Comparison of ENCODE assay signal across 8 cellular contexts in the genomic region with DNA sequence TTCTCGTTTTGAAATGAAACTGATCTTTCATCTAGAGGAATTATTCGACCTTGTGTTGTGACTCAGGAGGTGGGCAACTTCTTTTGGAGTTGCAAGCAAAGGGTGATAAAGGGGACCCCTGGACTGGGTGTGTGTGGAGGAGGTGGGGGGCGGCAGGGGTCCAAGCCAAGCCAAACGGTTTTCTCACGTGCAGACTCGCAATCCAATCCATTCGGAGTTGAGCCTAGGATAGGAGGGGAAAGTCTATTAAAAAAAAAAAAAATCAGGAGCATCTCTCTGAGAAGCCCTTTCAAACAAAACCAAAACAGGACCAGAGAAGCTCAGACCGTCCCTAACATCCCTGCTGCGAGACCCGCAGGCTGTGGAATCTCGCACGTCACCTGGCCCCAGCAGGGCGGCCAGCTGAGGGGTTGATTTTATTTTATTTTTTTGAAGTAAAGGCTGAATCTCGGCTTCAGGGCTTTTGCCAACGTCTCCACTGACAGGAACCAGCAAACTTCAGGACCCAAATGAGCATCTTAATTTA. TPM values are rescaled to one million over a fixed set of nuclear protein-coding genes. Genes with fewer than 3 reads are reported as not detected.
DNase-seq lines count a peak whose midpoint lies in the region; ATAC-seq, FAIRE-seq and TF ChIP-seq lines count a peak whose summit lies in the region.

No MANE protein-coding gene starts in this region.

- no peak for ATAC-seq in activated T-cell treated with anti-CD3 and anti-CD28 coated beads, Interleukin-2, amount 50 U/mL, for 4 hours
- ATAC-seq in HG02642 (IDR thresholded peaks at IDR 0.05; ENCODE audit: poor library complexity, unreplicated experiment) (no peak), GM21526 (IDR thresholded peaks at IDR 0.05; ENCODE audit: low FRiP score, unreplicated experiment) (no peak)

- peaks cover 20% of the 10 kb centered on the region for H3K4me1 Mint-ChIP-seq in activated T-cell treated with anti-CD3 and anti-CD28 coated beads, Interleukin-2, amount 50 U/mL, for 4 hours (ENCODE audit: low read depth)

- TF ChIP-seq POLR2A in adrenal gland (IDR thresholded peaks at IDR 0.05): no peak

- no peak for DNase-seq in activated T-cell treated with anti-CD3 and anti-CD28 coated beads, Interleukin-2, amount 50 U/mL, for 4 hours
- DNase-seq in activated T-cell treated with anti-CD3 and anti-CD28 coated beads, Interleukin-2, amount 50 U/mL, for 48 hours: no peak
- DNase-seq in adrenal gland (peak in 1 of 7 donors; percentile 49), keratinocyte (ENCODE audit: low read depth, low spot score) (no peak), substantia nigra (lab: John Stamatoyannopoulos, UW) (peak in 2 of 49 donors; percentile 35 to 49), D341Med (ENCODE audit: low spot score) (no peak)

- H3K9me3 ChIP-seq in adrenal gland (replicated peaks in 1 of 3) (no peaks in the 10 kb centered on the region), keratinocyte (ENCODE audit: control insufficient read depth, low read depth, low read length) (no peaks in the 10 kb centered on the region)

- H3K4me2 ChIP-seq in keratinocyte (ENCODE audit: control insufficient read depth, extremely low read depth, insufficient read depth, low read depth, low read length): peak overlapping the region; percentile 22

- peaks cover 42% of the 10 kb centered on the region for H3K27me3 Mint-ChIP-seq in activated T-cell treated with anti-CD3 and anti-CD28 coated beads, Interleukin-2, amount 50 U/mL, for 4 hours (ENCODE audit: low read depth)

- intact Hi-C loops in adrenal gland (cut with DNase I): no loop called here

- no peak overlapping the region for H3K9ac ChIP-seq in keratinocyte (ENCODE audit: control insufficient read depth, extremely low read depth, insufficient read depth, low read length)

- peaks cover 2% of the 10 kb centered on the region for H4K20me1 ChIP-seq in keratinocyte (ENCODE audit: control insufficient read depth, extremely low read depth, insufficient read depth, low read length)

- no peaks in the 10 kb centered on the region for H3K36me3 Mint-ChIP-seq in activated T-cell treated with anti-CD3 and anti-CD28 coated beads, Interleukin-2, amount 50 U/mL, for 4 hours (ENCODE audit: insufficient read depth)

- dilution Hi-C loops in keratinocyte (cut with MboI; ENCODE audit: extremely low pct_ligation_motif_present, low sequenced_read_pairs): no loop called here

- H3K4me1 ChIP-seq in adrenal gland (replicated peaks in 1 of 2) (peaks cover 0 to 11% of the 10 kb centered on the region in 2 donors), keratinocyte (ENCODE audit: control insufficient read depth, extremely low read depth, insufficient read depth, low read length) (no peaks in the 10 kb centered on the region)

- H3K36me3 ChIP-seq in adrenal gland (replicated peaks in 1 of 2) (no peaks in the 10 kb centered on the region), keratinocyte (ENCODE audit: control insufficient read depth in 2 of 2, extremely low read depth in 1 of 2, insufficient read depth in 2 of 2, low read length in 2 of 2) (no peaks in the 10 kb centered on the region)

- WGBS in adrenal gland, 4 donors: 0 to 1% (median 1%) methylated on average over 15 of the region's 15 CpGs

- no peak overlapping the region for H2AFZ ChIP-seq in keratinocyte (ENCODE audit: control insufficient read depth, low read length)

- no peaks in the 10 kb centered on the region for H3K27me3 ChIP-seq in adrenal gland
- peaks cover 61% of the 10 kb centered on the region for H3K27me3 ChIP-seq in keratinocyte (ENCODE audit: control insufficient read depth, extremely low read depth, insufficient read depth, low read length)

- no peak for TF ChIP-seq CTCF in adrenal gland (IDR thresholded peaks at IDR 0.05)
- no peak for TF ChIP-seq CTCF in keratinocyte (optimal IDR thresholded peaks at IDR 0.05 in 1 of 3, IDR thresholded peaks at IDR 0.05 in 1 of 3, conservative IDR thresholded peaks at IDR 0.05 in 1 of 3; ENCODE audit: extremely low read depth in 1 of 3, insufficient read depth in 2 of 3, low read length in 3 of 3)

- FAIRE-seq in keratinocyte (lab: Jason Lieb, UNC): no peak

- no peaks in the 10 kb centered on the region for H3K9me3 Mint-ChIP-seq in activated T-cell treated with anti-CD3 and anti-CD28 coated beads, Interleukin-2, amount 50 U/mL, for 4 hours

- H3K9me1 ChIP-seq in keratinocyte (ENCODE audit: control insufficient read depth, extremely low read depth, insufficient read depth, low read length): no peaks in the 10 kb centered on the region

- H3K27ac ChIP-seq in adrenal gland (peak overlapping the region; percentile 42 to 100 (median 86)), keratinocyte (ENCODE audit: control insufficient read depth, insufficient read depth, low read length) (no peak overlapping the region), substantia nigra (ENCODE audit: low read depth, low read length, poor library complexity, severe bottlenecking) (peak overlapping the region; percentile 78)

- H3K4me3 ChIP-seq in adrenal gland (peak overlapping the region in 2 of 4 donors; percentile 53 to 58), keratinocyte (ENCODE audit: control insufficient read depth in 2 of 3, extremely low read depth in 1 of 3, insufficient read depth in 2 of 3, low read depth in 1 of 3, low read length in 3 of 3) (peak overlapping the region in 2 of 3 experiments; percentile 2 to 6)

- no peaks in the 10 kb centered on the region for H3K79me2 ChIP-seq in keratinocyte (ENCODE audit: control insufficient read depth, insufficient read depth, low read length)

- peak overlapping the region; percentile 78 for H3K4me3 Mint-ChIP-seq in activated T-cell treated with anti-CD3 and anti-CD28 coated beads, Interleukin-2, amount 50 U/mL, for 4 hours

RNA-seq across cellular contexts. Expression of a gene that starts 3.8 kb away (rescaled TPM):
- total RNA-seq in activated T-cell treated with anti-CD3 and anti-CD28 coated beads, Interleukin-2, amount 50 U/mL, for 4 hours: 10 to 100 TPM; 14.4 to 35.9 (median 25.1) TPM
- total RNA-seq in adrenal gland: 100 to 1,000 TPM in 7 of 8 donors, 10 to 100 TPM in 1; 91.0 to 226 (median 165) TPM
- 10 to 100 TPM; 29.0 to 95.8 (median 54.3) TPM for polyA plus RNA-seq in adrenal gland
- polyA plus RNA-seq in keratinocyte: 0.03 to 0.12 TPM (median 0.06 TPM) in 3 replicates
- 0.20 TPM for polyA plus RNA-seq in keratinocyte (2011; ENCODE audit: low read depth)
- polyA plus RNA-seq in keratinocyte (2011; cell fraction: cytosol; rRNA removed): 0.06 and 0.15 TPM in 2 replicates
- polyA plus RNA-seq in keratinocyte (2011; cell fraction: nucleus; rRNA removed): 0.14 and 0.23 TPM in 2 replicates
- 0.08 and 0.10 TPM in 2 replicates for polyA plus RNA-seq in keratinocyte (2012; ENCODE audit: low replicate concordance)
- polyA minus RNA-seq in keratinocyte: 0.13 to 0.49 TPM in 2 of 3 replicates, not detected in the other
- not detected for polyA minus RNA-seq in keratinocyte (2011; cell fraction: cytosol; rRNA and poly(A)+ RNA removed)
- polyA minus RNA-seq in keratinocyte (2011; cell fraction: nucleus; rRNA and poly(A)+ RNA removed): 0.32 and 1.0 TPM in 2 replicates
